In genomic region chr1:151720974-151721787, GRCh38 we compare ENCODE assay signal across 8 cellular contexts. TPM values are rescaled to one million over a fixed set of nuclear protein-coding genes. Genes with fewer than 3 reads are reported as not detected.
DNase-seq lines count a peak whose midpoint lies in the region; ATAC-seq and TF ChIP-seq lines count a peak whose summit lies in the region.

Gene RIIAD1 (plus strand): TSS chr1:151721522. CDS start chr1:151721537, 15 bp downstream.

- no peak for TF ChIP-seq POLR2A in IMR-90 (IDR thresholded peaks at IDR 0.05; ENCODE audit: low read depth, low read length)
- no peak for TF ChIP-seq POLR2A in esophagus muscularis mucosa (IDR thresholded peaks at IDR 0.05; ENCODE audit: low read depth)
- TF ChIP-seq POLR2A in tibial nerve (IDR thresholded peaks at IDR 0.05) = no peak

- peaks cover 22% of the 10 kb centered on the region for H3K4me1 Mint-ChIP-seq in activated CD4-positive, alpha-beta memory T cell treated with anti-CD3 and anti-CD28 coated beads, Interleukin-2, amount 10 ng/mL, durations not matched to agents 7 days and 5 days
- peaks cover 19 to 28% of the 10 kb centered on the region in 2 donors for H3K4me1 Mint-ChIP-seq in natural killer cell treated with Interleukin-12 subunit alpha and Interleukin-12 subunit beta and Interleukin-15 and Interleukin-18, amount 100 ng/mL, for 72 hours (ENCODE audit: low read depth in 2 of 2)

- BruUV-seq in IMR-90 (replicated peaks; lab: Mats Ljungman, UMichigan) = no TSS peak

- H4K91ac ChIP-seq in IMR-90 (ENCODE audit: insufficient read depth, low read depth, low read length) = no peak within 1 kb of the TSS

- 0 out of 2 replicates have a peak within 1 kb of the TSS, but pooled peaks have one; percentile 40 for H3K23ac ChIP-seq in IMR-90 (ENCODE audit: low read depth, low read length)

- H3K9me3 ChIP-seq in IMR-90 (ENCODE audit: control insufficient read depth, insufficient read depth, low read length) = no peaks in the 10 kb centered on the region
- H3K9me3 ChIP-seq in esophagus muscularis mucosa = no peaks in the 10 kb centered on the region
- no peaks in the 10 kb centered on the region for H3K9me3 ChIP-seq in tibial nerve

- no peak within 1 kb of the TSS for H3K4ac ChIP-seq in IMR-90 (ENCODE audit: low read depth, low read length)

- peaks cover 2% of the 10 kb centered on the region; the same call in 1 of the 2 replicates for H3K4me1 ChIP-seq in IMR-90 (ENCODE audit: control insufficient read depth, insufficient read depth, low read length)
- peaks cover 40 to 53% (median 47%) of the 10 kb centered on the region in 4 donors for H3K4me1 ChIP-seq in esophagus muscularis mucosa
- peaks cover 0 to 37% (median 10%) of the 10 kb centered on the region in 4 donors for H3K4me1 ChIP-seq in tibial nerve

- CTCF ChIA-PET in IMR-90 (lab: Yijun Ruan, JAX) = interaction anchor here (1.4 kb wide), 1 partner anchor 14 kb away, joined by 8 read pairs; no protein-coding TSS in a partner anchor
- CTCF ChIA-PET in activated CD4-positive, alpha-beta memory T cell treated with anti-CD3 and anti-CD28 coated beads, Interleukin-2, amount 10 ng/mL, durations not matched to agents 7 days and 5 days (lab: Charles Lee) = interaction anchor here (0.6 to 1.4 kb wide), 5 partner anchors 13 to 280 kb away, joined by 3 to 4 read pairs (median 3); no protein-coding TSS in a partner anchor

- H3K56ac ChIP-seq in IMR-90 (ENCODE audit: extremely low read depth, insufficient read depth, low read length) = no peak within 1 kb of the TSS

- no peak within 1 kb of the TSS for H3K18ac ChIP-seq in IMR-90 (ENCODE audit: low read depth, low read length)

- no peak within 1 kb of the TSS for H3K27ac Mint-ChIP-seq in activated CD4-positive, alpha-beta memory T cell treated with anti-CD3 and anti-CD28 coated beads, Interleukin-2, amount 10 ng/mL, durations not matched to agents 7 days and 5 days
- peak within 1 kb of the TSS in 1 of 2 donors; percentile 77 for H3K27ac Mint-ChIP-seq in natural killer cell treated with Interleukin-12 subunit alpha and Interleukin-12 subunit beta and Interleukin-15 and Interleukin-18, amount 100 ng/mL, for 72 hours

- H2BK120ac ChIP-seq in IMR-90 (ENCODE audit: low read depth, low read length) = no peak within 1 kb of the TSS

- no peak within 1 kb of the TSS for H4K5ac ChIP-seq in IMR-90 (ENCODE audit: low read depth, low read length)

- no peak for TF ChIP-seq RAD21 in IMR-90 (IDR thresholded peaks at IDR 0.05; ENCODE audit: low read length)

- no peak within 1 kb of the TSS for H2BK15ac ChIP-seq in IMR-90 (ENCODE audit: low read depth, low read length)

- H3K4me2 ChIP-seq in IMR-90 (ENCODE audit: low read depth, low read length) = peak within 1 kb of the TSS; percentile 84

- peak; percentile 41 for DNase-seq in NCI-H2196 (lab: John Stamatoyannopoulos, UW; ENCODE audit: unreplicated experiment)
- no peak for DNase-seq in NCI-H2196 treated with DMSO at 0.1 percent for 48 hours (lab: John Stamatoyannopoulos, UW; ENCODE audit: unreplicated experiment)
- no peak for DNase-seq in IMR-90
- peak; percentile 56 for DNase-seq in activated CD4-positive, alpha-beta memory T cell treated with anti-CD3 and anti-CD28 coated beads, Interleukin-2, amount 10 ng/mL, durations not matched to agents 7 days and 5 days
- DNase-seq in esophagus muscularis mucosa (ENCODE audit: extremely low spot score) = no peak
- DNase-seq in natural killer cell treated with Interleukin-12 subunit alpha and Interleukin-12 subunit beta and Interleukin-15 and Interleukin-18, amount 100 ng/mL, for 72 hours (ENCODE audit: low spot score) = peak; percentile 56
- DNase-seq in tibial nerve (ENCODE audit: low spot score in 2 of 2) = peak in 1 of 2 donors; percentile 25

- no peaks in the 10 kb centered on the region for H3K9me3 Mint-ChIP-seq in activated CD4-positive, alpha-beta memory T cell treated with anti-CD3 and anti-CD28 coated beads, Interleukin-2, amount 10 ng/mL, durations not matched to agents 7 days and 5 days
- H3K9me3 Mint-ChIP-seq in natural killer cell treated with Interleukin-12 subunit alpha and Interleukin-12 subunit beta and Interleukin-15 and Interleukin-18, amount 100 ng/mL, for 72 hours = no peaks in the 10 kb centered on the region

- peak; percentile 90 for ATAC-seq in IMR-90 (ENCODE audit: low read depth)
- ATAC-seq in natural killer cell treated with Interleukin-12 subunit alpha and Interleukin-12 subunit beta and Interleukin-15 and Interleukin-18, amount 100 ng/mL, for 72 hours = peak; percentile 85 to 89
- ATAC-seq in HG03378 (IDR thresholded peaks at IDR 0.05; ENCODE audit: unreplicated experiment) = no peak

- in situ Hi-C loops in IMR-90 (cut with MboI; ENCODE audit: low sequenced_read_pairs) = no loop called here

- POLR2A ChIA-PET in IMR-90 (lab: Charles Lee; ENCODE audit: unreplicated experiment) = interaction anchor here (1.0 kb wide), 1 partner anchor 118 kb away, joined by 3 read pairs; no protein-coding TSS in a partner anchor
- POLR2A ChIA-PET in activated CD4-positive, alpha-beta memory T cell treated with anti-CD3 and anti-CD28 coated beads, Interleukin-2, amount 10 ng/mL, durations not matched to agents 7 days and 5 days (lab: Charles Lee) = interaction anchor here (1.0 kb wide), 1 partner anchor 42 kb away, joined by 3 read pairs; the partner anchor contains the start of gene MRPL9

- H2AFZ ChIP-seq in IMR-90 (replicated peaks; ENCODE audit: low read length, poor library complexity) = peak within 1 kb of the TSS; percentile 72

- H2AK5ac ChIP-seq in IMR-90 (ENCODE audit: low read depth, low read length) = no peak within 1 kb of the TSS

- peak within 1 kb of the TSS; percentile 32 for H3K4me3 ChIP-seq in IMR-90 (ENCODE audit: insufficient read depth, low read depth, low read length)
- H3K4me3 ChIP-seq in esophagus muscularis mucosa = peak within 1 kb of the TSS; percentile 60 to 62 (median 60)
- H3K4me3 ChIP-seq in tibial nerve = peak within 1 kb of the TSS; percentile 38 to 63 (median 54)

- TF ChIP-seq EP300 in esophagus muscularis mucosa (IDR thresholded peaks at IDR 0.05) (no peak), tibial nerve (IDR thresholded peaks at IDR 0.05) (no peak)

- H4K8ac ChIP-seq in IMR-90 (ENCODE audit: low read depth in 2 of 2, low read length in 2 of 2) = 0 out of 4 replicates have a peak within 1 kb of the TSS, but pooled peaks of 1 of the 2 experiments have one; percentile 5

- no peaks in the 10 kb centered on the region for H3K79me1 ChIP-seq in IMR-90 (ENCODE audit: low read depth in 1 of 2, low read length in 2 of 2)

- intact Hi-C loops in IMR-90 (cut with micrococcal nuclease) = no loop called here
- intact Hi-C loops in esophagus muscularis mucosa (cut with DNase I) = no loop called here

- no peak within 1 kb of the TSS for H2BK20ac ChIP-seq in IMR-90 (ENCODE audit: low read depth, low read length)

- H3K14ac ChIP-seq in IMR-90 (replicated peaks; ENCODE audit: low read depth, low read length) = no peak within 1 kb of the TSS

- no peak for TF ChIP-seq CTCF in IMR-90 (conservative IDR thresholded peaks at IDR 0.05; ENCODE audit: low read depth, low read length)
- TF ChIP-seq CTCF in esophagus muscularis mucosa (IDR thresholded peaks at IDR 0.05) = no peak
- TF ChIP-seq CTCF in tibial nerve (IDR thresholded peaks at IDR 0.05) = no peak

- H3K27ac ChIP-seq in IMR-90 (ENCODE audit: insufficient read depth, low read length) = no peak within 1 kb of the TSS
- H3K27ac ChIP-seq in esophagus muscularis mucosa (replicated peaks in 1 of 4) = peak within 1 kb of the TSS; percentile 82 to 90 (median 84)
- H3K27ac ChIP-seq in tibial nerve = peak within 1 kb of the TSS; percentile 47 to 87 (median 70)

- no peaks in the 10 kb centered on the region for H3K9me1 ChIP-seq in IMR-90 (ENCODE audit: insufficient read depth, low read length)

- no peaks in the 10 kb centered on the region for H4K20me1 ChIP-seq in IMR-90 (ENCODE audit: insufficient read depth, low read length)

- H2AK9ac ChIP-seq in IMR-90 (replicated peaks; ENCODE audit: low read depth, low read length, poor library complexity) = peak within 1 kb of the TSS; percentile 20

- peak within 1 kb of the TSS; percentile 29; the same call in 1 of the 2 replicates for H3K9ac ChIP-seq in IMR-90 (ENCODE audit: low read depth, low read length)

- H3K36me3 Mint-ChIP-seq in activated CD4-positive, alpha-beta memory T cell treated with anti-CD3 and anti-CD28 coated beads, Interleukin-2, amount 10 ng/mL, durations not matched to agents 7 days and 5 days (ENCODE audit: low read depth) = no peaks in the 10 kb centered on the region
- no peaks in the 10 kb centered on the region for H3K36me3 Mint-ChIP-seq in natural killer cell treated with Interleukin-12 subunit alpha and Interleukin-12 subunit beta and Interleukin-15 and Interleukin-18, amount 100 ng/mL, for 72 hours

- peaks cover 71% of the 10 kb centered on the region for H3K27me3 Mint-ChIP-seq in activated CD4-positive, alpha-beta memory T cell treated with anti-CD3 and anti-CD28 coated beads, Interleukin-2, amount 10 ng/mL, durations not matched to agents 7 days and 5 days
- H3K27me3 Mint-ChIP-seq in natural killer cell treated with Interleukin-12 subunit alpha and Interleukin-12 subunit beta and Interleukin-15 and Interleukin-18, amount 100 ng/mL, for 72 hours = peaks cover 36 to 44% of the 10 kb centered on the region in 2 donors

- peak within 1 kb of the TSS; percentile 52 for H3K4me3 Mint-ChIP-seq in activated CD4-positive, alpha-beta memory T cell treated with anti-CD3 and anti-CD28 coated beads, Interleukin-2, amount 10 ng/mL, durations not matched to agents 7 days and 5 days
- peak within 1 kb of the TSS; percentile 78 for H3K4me3 Mint-ChIP-seq in natural killer cell treated with Interleukin-12 subunit alpha and Interleukin-12 subunit beta and Interleukin-15 and Interleukin-18, amount 100 ng/mL, for 72 hours

- WGBS in IMR-90 (ENCODE audit: extremely low coverage in 2 of 2, insufficient read length in 1 of 2), 2 experiments = 2% methylated on average over 15 of the region's 44 CpGs; no CpG with 5 or more reads in 1 of the 2 experiments
- WGBS in esophagus muscularis mucosa = 4% methylated on average over 28 of the region's 44 CpGs
- 1% methylated on average over 19 to 22 of the region's 44 CpGs for WGBS in tibial nerve, 2 donors

- dilution Hi-C loops in IMR-90 (cut with HindIII; ENCODE audit: low sequenced_read_pairs, unreplicated experiment) = no loop called here

- H2BK5ac ChIP-seq in IMR-90 (ENCODE audit: low read depth, low read length, poor library complexity, severe bottlenecking) = no peak within 1 kb of the TSS

- H3K27me3 ChIP-seq in IMR-90 (ENCODE audit: control insufficient read depth, insufficient read depth, low read length) = peaks cover 57% of the 10 kb centered on the region
- H3K27me3 ChIP-seq in esophagus muscularis mucosa = peaks cover 0 to 8% (median 2%) of the 10 kb centered on the region in 4 donors
- peaks cover 0 to 25% of the 10 kb centered on the region in 2 donors for H3K27me3 ChIP-seq in tibial nerve

- H3K36me3 ChIP-seq in IMR-90 (ENCODE audit: control insufficient read depth, insufficient read depth, low read length) (no peaks in the 10 kb centered on the region), esophagus muscularis mucosa (no peaks in the 10 kb centered on the region), tibial nerve (no peaks in the 10 kb centered on the region)

RNA-seq across cellular contexts. Expression of gene RIIAD1, which starts in this region (rescaled TPM):
- total RNA-seq in IMR-90 (2012; rRNA removed) = not detected in 2 replicates
- not detected in 2 replicates for polyA plus RNA-seq in IMR-90 (2012; rRNA removed)
- not detected in 2 replicates for polyA plus RNA-seq in IMR-90 (2012; cell fraction: cytosol; rRNA removed)
- polyA plus RNA-seq in IMR-90 (2012; cell fraction: nucleus; rRNA removed; ENCODE audit: low replicate concordance) = not detected in 2 replicates
- not detected for total RNA-seq in activated CD4-positive, alpha-beta memory T cell treated with anti-CD3 and anti-CD28 coated beads, Interleukin-2, amount 10 ng/mL, durations not matched to agents 7 days and 5 days
- 1 to 10 TPM in 1 of 4 donors, not detected in 3; 1.7 TPM for total RNA-seq in esophagus muscularis mucosa
- total RNA-seq in natural killer cell treated with Interleukin-12 subunit alpha and Interleukin-12 subunit beta and Interleukin-15 and Interleukin-18, amount 100 ng/mL, for 72 hours = not detected
- not detected for total RNA-seq in tibial nerve

Comparison
In these comparisons a context has a peak if more than half of its experiments do, and no peak if none do; other contexts are left out.
1. Peak in ATAC-seq, H3K4me3 ChIP-seq, H3K9ac ChIP-seq and H3K4me2 ChIP-seq in IMR-90; RNA of the gene not detected or under 1 TPM.
2. Peak in DNase-seq in activated CD4-positive, alpha-beta memory T cell treated with anti-CD3 and anti-CD28 coated beads, Interleukin-2, amount 10 ng/mL, durations not matched to agents 7 days and 5 days; RNA of the gene not detected or under 1 TPM.
3. Peak in DNase-seq and ATAC-seq in natural killer cell treated with Interleukin-12 subunit alpha and Interleukin-12 subunit beta and Interleukin-15 and Interleukin-18, amount 100 ng/mL, for 72 hours; RNA of the gene not detected or under 1 TPM.